12 cellular contexts compared by ENCODE assay signal in genomic region chr17:69415431-69415830, GRCh38. TPM values are rescaled to one million over a fixed set of nuclear protein-coding genes. Genes with fewer than 3 reads are reported as not detected.
A peak's percentile ranks its signal among the peaks of the same experiment; 100 is the strongest.
DNase-seq lines count a peak whose midpoint lies in the region; FAIRE-seq and TF ChIP-seq lines count a peak whose summit lies in the region.
"Had no signal": no experiment of that assay in that cellular context is flagged by ENCODE, and none has a peak within 500 bp of the region (broad histone marks: within the 10 kb centered on the region; RNA-seq: fewer than 3 reads in every experiment).

No MANE protein-coding gene starts in this region.

- POLR2A ChIA-PET in MCF 10A (lab: Yijun Ruan, JAX) = interaction anchor here (0.6 to 2.7 kb wide), 11 partner anchors 8 to 90 kb away, joined by 3 to 33 read pairs (median 7); partner anchors contain the start of gene ABCA5

- peaks cover 17% of the 10 kb centered on the region for H3K4me1 Mint-ChIP-seq in MCF 10A (ENCODE audit: insufficient read depth, unreplicated experiment)

- no peak for TF ChIP-seq POLR2A in breast epithelium (IDR thresholded peaks at IDR 0.05)

- TF ChIP-seq CTCF in breast epithelium (IDR thresholded peaks at IDR 0.05) (no peak), MCF 10A (IDR thresholded peaks at IDR 0.05; ENCODE audit: unreplicated experiment) (no peak)

- no peak overlapping the region for H3K4me3 Mint-ChIP-seq in MCF 10A (ENCODE audit: unreplicated experiment)
- H3K4me3 Mint-ChIP-seq: memory B cell had no signal

- CTCF ChIA-PET in MCF 10A (lab: Yijun Ruan, JAX) = interaction anchor here (0.8 to 1.1 kb wide), 2 partner anchors 57 to 108 kb away, joined by 3 read pairs; no protein-coding TSS in a partner anchor

- H3K36me3 Mint-ChIP-seq in MCF 10A (ENCODE audit: insufficient read depth, unreplicated experiment) = no peaks in the 10 kb centered on the region
- H3K36me3 Mint-ChIP-seq: memory B cell had no signal

- WGBS in mesodermal cell (ENCODE audit: insufficient coverage in 2 of 2), 2 experiments = 41 to 83% methylated on average over 2 to 6 of the region's 6 CpGs
- WGBS in urinary bladder = 8% methylated on average over 6 of the region's 6 CpGs

- H3K9me3 Mint-ChIP-seq in MCF 10A (ENCODE audit: unreplicated experiment) = no peaks in the 10 kb centered on the region
- H3K9me3 Mint-ChIP-seq: memory B cell had no signal

- H3K27ac Mint-ChIP-seq in MCF 10A (ENCODE audit: low read depth, unreplicated experiment) = no peak overlapping the region
- H3K27ac Mint-ChIP-seq: memory B cell had no signal

- H3K27ac ChIP-seq in breast epithelium (peak overlapping the region in 1 of 2 donors; percentile 54), mesodermal cell (ENCODE audit: low read depth, low read length, severe bottlenecking) (no peak overlapping the region), urinary bladder (ENCODE audit: low read depth) (no peak overlapping the region)

- H3K4me1 ChIP-seq in breast epithelium = peaks cover 0 to 15% of the 10 kb centered on the region in 2 donors
- H3K4me1 ChIP-seq in mesodermal cell (ENCODE audit: control insufficient read depth, insufficient read depth, low read length, poor library complexity, severe bottlenecking) = peaks cover 22% of the 10 kb centered on the region
- no peaks in the 10 kb centered on the region for H3K4me1 ChIP-seq in urinary bladder (ENCODE audit: insufficient read depth)

- no peak for FAIRE-seq in urothelium cell line (lab: Jason Lieb, UNC)

- DNase-seq in breast epithelium (ENCODE audit: low spot score in 2 of 2) = no peak
- DNase-seq in MCF 10A (ENCODE audit: unreplicated experiment) = no peak
- DNase-seq in cerebellar cortex (ENCODE audit: low spot score) = peak; percentile 14
- no peak for DNase-seq in activated CD4-positive, alpha-beta T cell treated with anti-CD3 and anti-CD28 coated beads for 4 hours
- DNase-seq in activated CD4-positive, alpha-beta T cell treated with anti-CD3 and anti-CD28 coated beads for 48 hours = no peak
- no peak for DNase-seq in urothelium cell line (ENCODE audit: low spot score)
- DNase-seq: 8988T, NCI-H226, T1000 had no signal

- H3K27me3 ChIP-seq in breast epithelium = no peaks in the 10 kb centered on the region

- no TSS peak for BruUV-seq in MCF 10A (replicated peaks; lab: Mats Ljungman, UMichigan)

- H3K27me3 Mint-ChIP-seq in MCF 10A (ENCODE audit: insufficient read depth, unreplicated experiment) = no peaks in the 10 kb centered on the region
- H3K27me3 Mint-ChIP-seq: memory B cell had no signal

- H3K4me3 ChIP-seq in breast epithelium (peak overlapping the region; percentile 52 to 77 (median 55)), mesodermal cell (ENCODE audit: extremely low read depth, insufficient read depth, low read length, poor library complexity, severe bottlenecking) (peak overlapping the region; percentile 44), urinary bladder (ENCODE audit: low read depth, low read length) (peak overlapping the region; percentile 57)

- intact Hi-C loops in breast epithelium (cut with DNase I; ENCODE audit: low total_unique reads) (no loop called here), MCF 10A (cut with micrococcal nuclease) (no loop called here)

- H3K36me3 ChIP-seq in breast epithelium (no peaks in the 10 kb centered on the region), mesodermal cell (ENCODE audit: control insufficient read depth, insufficient read depth, low read length) (no peaks in the 10 kb centered on the region), urinary bladder (ENCODE audit: insufficient read depth) (no peaks in the 10 kb centered on the region)

- H3K9me3 ChIP-seq in breast epithelium (no peaks in the 10 kb centered on the region), mesodermal cell (ENCODE audit: control insufficient read depth, low read length) (no peaks in the 10 kb centered on the region)

RNA-seq across cellular contexts. Expression of gene MAP2K6, which starts 0.9 kb away (rescaled TPM):
- total RNA-seq in breast epithelium (10 to 100 TPM; 10.9 to 54.9 (median 16.7) TPM), MCF 10A (2022) (0.28 and 0.37 TPM in 2 replicates), urinary bladder (32.3 TPM)
- polyA plus RNA-seq in mesodermal cell (2013, experiment 1 of 2) = 10.2 TPM
- 11.8 TPM for polyA plus RNA-seq in mesodermal cell (2013, experiment 2 of 2)
- polyA plus RNA-seq in urinary bladder = 2.6 TPM
